16 cellular contexts compared by ENCODE assay signal in the genomic region with DNA sequence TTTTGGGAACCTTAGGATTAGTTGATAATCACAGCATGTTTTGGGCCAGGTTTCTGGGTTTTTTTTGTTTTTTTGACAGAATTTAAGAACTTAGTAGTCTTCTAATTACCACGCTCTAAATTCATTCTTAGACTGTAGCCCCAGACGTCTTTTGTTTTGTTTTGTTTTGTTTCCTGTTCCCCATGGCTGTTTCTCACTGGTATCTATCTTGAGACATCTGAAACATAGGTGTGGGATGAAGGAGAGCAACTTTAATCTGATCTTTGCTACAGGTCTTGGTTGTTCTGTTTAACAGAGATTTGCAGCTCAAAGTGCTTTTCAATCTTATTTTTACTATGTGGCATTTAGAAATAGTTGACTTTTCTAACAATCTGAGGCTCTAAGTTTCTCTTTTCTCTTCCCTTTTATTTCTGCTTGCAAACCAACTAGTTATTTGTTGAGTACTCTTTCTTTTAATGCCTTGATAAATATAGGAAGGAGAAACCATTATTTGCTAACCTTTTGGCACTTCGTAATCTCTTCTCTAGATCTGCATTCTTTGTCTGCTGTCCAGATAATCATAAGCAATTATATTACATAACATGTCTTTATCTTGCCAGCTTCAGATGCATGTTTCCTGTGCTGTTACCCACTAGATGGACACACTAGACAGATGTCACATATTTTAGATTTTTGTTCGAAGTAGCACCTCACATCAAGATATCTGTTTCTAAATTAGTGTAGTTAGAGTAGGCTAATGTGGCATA. TPM values are rescaled to one million over a fixed set of nuclear protein-coding genes. Genes with fewer than 3 reads are reported as not detected.
DNase-seq lines count a peak whose midpoint lies in the region; ATAC-seq, FAIRE-seq and TF ChIP-seq lines count a peak whose summit lies in the region.
"Had no signal": no experiment of that assay in that cellular context is flagged by ENCODE, and none has a peak within 500 bp of the region (broad histone marks: within the 10 kb centered on the region; RNA-seq: fewer than 3 reads in every experiment).

No MANE protein-coding gene starts in this region.

- peak; percentile 68 for TF ChIP-seq POLR2A in endothelial cell of umbilical vein (IDR thresholded peaks at IDR 0.05; ENCODE audit: low read depth, low read length)

- H3K4me2 ChIP-seq in Loucy (ENCODE audit: low read depth, low read length, poor library complexity, severe bottlenecking) (peak overlapping the region; percentile 53), endothelial cell of umbilical vein (ENCODE audit: insufficient read depth, low read length) (peak overlapping the region; percentile 64)

- H3K27me3 ChIP-seq in Loucy (ENCODE audit: insufficient read depth, low read length, poor library complexity, severe bottlenecking) (no peaks in the 10 kb centered on the region), RWPE2 (ENCODE audit: insufficient read depth, poor library complexity, severe bottlenecking) (no peaks in the 10 kb centered on the region), endothelial cell of umbilical vein (ENCODE audit: control insufficient read depth in 2 of 2, insufficient read depth in 2 of 2, low read length in 2 of 2) (no peaks in the 10 kb centered on the region), ascending aorta (no peaks in the 10 kb centered on the region)
- H3K27me3 ChIP-seq: foreskin keratinocyte, neutrophil had no signal

- peak; percentile 53 for FAIRE-seq in endothelial cell of umbilical vein (lab: Jason Lieb, UNC)
- FAIRE-seq: D721Med had no signal

- H4K20me1 ChIP-seq in Loucy (ENCODE audit: insufficient read depth, low read length, poor library complexity, severe bottlenecking) (no peaks in the 10 kb centered on the region), endothelial cell of umbilical vein (replicated peaks; ENCODE audit: control insufficient read depth, extremely low read depth, insufficient read depth, low read length) (no peaks in the 10 kb centered on the region)

- CTCF ChIA-PET in Calu3 (lab: Charles Lee) (interaction anchor here (1.2 to 1.8 kb wide), 2 partner anchors 11 to 54 kb away, joined by 3 to 8 read pairs; no protein-coding TSS in a partner anchor), endothelial cell of umbilical vein (lab: Charles Lee) (interaction anchor here (1.0 to 2.2 kb wide), 9 partner anchors 12 to 187 kb away, joined by 4 to 44 read pairs (median 5); no protein-coding TSS in a partner anchor)

- H3K4me1 Mint-ChIP-seq in Calu3 (ENCODE audit: low read depth, unreplicated experiment), result peaks cover 40% of the 10 kb centered on the region

- no peak for DNase-seq in Calu3
- DNase-seq in RWPE2 (ENCODE audit: low spot score), result no peak
- DNase-seq in endothelial cell of umbilical vein (ENCODE audit: low read depth, low spot score), result peak; percentile 77
- no peak for DNase-seq in ascending aorta (ENCODE audit: low spot score in 2 of 2)
- no peak for DNase-seq in foreskin fibroblast
- DNase-seq: activated T-cell treated with anti-CD3 and anti-CD28 coated beads, Interleukin-2, amount 50 U/mL, for 4 hours; central memory CD4-positive, alpha-beta T cell; foreskin keratinocyte; left cardiac atrium; NK-92 treated with Interleukin-12 subunit alpha and Interleukin-12 subunit beta, amount 100 ng/mL, for 24 hours had no signal

- intact Hi-C loops in Calu3 (cut with micrococcal nuclease; ENCODE audit: unreplicated experiment), result loop anchor here (5.0 kb wide), 1 partner anchor 39 kb away; no protein-coding TSS in a partner anchor
- intact Hi-C loops in endothelial cell of umbilical vein (cut with micrococcal nuclease), result loop anchor here (1.0 to 5.0 kb wide), 8 partner anchors 41 to 201 kb away; partner anchors contain the start of gene FBXL2
- intact Hi-C loops in ascending aorta (cut with DNase I), result no loop called here

- BruUV-seq in Calu3 (replicated peaks; lab: Mats Ljungman, UMichigan) (no TSS peak), endothelial cell of umbilical vein (replicated peaks; lab: Mats Ljungman, UMichigan) (TSS peak; percentile 21)

- H3F3A ChIP-seq in Loucy (ENCODE audit: low read depth), result no peaks in the 10 kb centered on the region

- no peaks in the 10 kb centered on the region for H3K9me2 ChIP-seq in Loucy (replicated peaks; ENCODE audit: low read depth, low read length)

- H3K9ac ChIP-seq in Loucy (ENCODE audit: low read depth, low read length, poor library complexity, severe bottlenecking), result no peak overlapping the region
- H3K9ac ChIP-seq in endothelial cell of umbilical vein (replicated peaks; ENCODE audit: extremely low read depth, insufficient read depth, low read length), result peak overlapping the region; percentile 71

- no peaks in the 10 kb centered on the region for H3K27me3 Mint-ChIP-seq in Calu3 (ENCODE audit: unreplicated experiment)

- H3K79me2 ChIP-seq in Loucy (ENCODE audit: insufficient read depth, low read length), result no peaks in the 10 kb centered on the region
- peaks cover 7% of the 10 kb centered on the region for H3K79me2 ChIP-seq in endothelial cell of umbilical vein (ENCODE audit: control insufficient read depth, insufficient read depth, low read length)

- H2AFZ ChIP-seq in Loucy (ENCODE audit: low read length) (no peak overlapping the region), endothelial cell of umbilical vein (ENCODE audit: low read depth, low read length) (no peak overlapping the region)

- peak overlapping the region; percentile 32 for H3K27ac ChIP-seq in RWPE2 (ENCODE audit: poor library complexity, severe bottlenecking)
- H3K27ac ChIP-seq in endothelial cell of umbilical vein (ENCODE audit: insufficient read depth, low read depth, low read length), result peak overlapping the region; percentile 85
- H3K27ac ChIP-seq in ascending aorta, result no peak overlapping the region
- H3K27ac ChIP-seq: foreskin keratinocyte, neutrophil had no signal

- no peak for TF ChIP-seq CTCF in Calu3 (IDR thresholded peaks at IDR 0.05; ENCODE audit: unreplicated experiment)
- TF ChIP-seq CTCF in Loucy (conservative IDR thresholded peaks at IDR 0.05; ENCODE audit: low read length), result no peak
- TF ChIP-seq CTCF in RWPE2 (IDR thresholded peaks at IDR 0.05; ENCODE audit: poor library complexity, severe bottlenecking), result no peak
- TF ChIP-seq CTCF in endothelial cell of umbilical vein (IDR thresholded peaks at IDR 0.05; ENCODE audit: extremely low read depth in 1 of 2, insufficient read depth in 1 of 2, low read depth in 1 of 2, low read length in 2 of 2), result no peak
- TF ChIP-seq CTCF in ascending aorta (IDR thresholded peaks at IDR 0.05), result no peak
- no peak for TF ChIP-seq CTCF in foreskin fibroblast (IDR thresholded peaks at IDR 0.05; ENCODE audit: low read depth, low read length)

- H3K4me3 ChIP-seq in Loucy (ENCODE audit: low read length, poor library complexity, severe bottlenecking) (peak overlapping the region; percentile 41), RWPE2 (ENCODE audit: severe bottlenecking) (no peak overlapping the region), endothelial cell of umbilical vein (replicated peaks in 1 of 3; ENCODE audit: insufficient read depth in 1 of 3, low read depth in 1 of 3, low read length in 3 of 3) (peak overlapping the region in 1 of 3 experiments; percentile 11), ascending aorta (no peak overlapping the region), foreskin fibroblast (ENCODE audit: low read depth in 1 of 2, low read length in 2 of 2) (no peak overlapping the region)

- H3K9me3 ChIP-seq in Loucy (ENCODE audit: insufficient read depth, low read depth, low read length) (no peaks in the 10 kb centered on the region), RWPE2 (ENCODE audit: severe bottlenecking) (peaks cover 4% of the 10 kb centered on the region), endothelial cell of umbilical vein (replicated peaks; ENCODE audit: control insufficient read depth, insufficient read depth, low read length) (no peaks in the 10 kb centered on the region), ascending aorta (no peaks in the 10 kb centered on the region)
- H3K9me3 ChIP-seq: neutrophil had no signal

- peak overlapping the region; percentile 8 for H3K27ac Mint-ChIP-seq in Calu3 (ENCODE audit: unreplicated experiment)
- H3K27ac Mint-ChIP-seq: activated naive CD8-positive, alpha-beta T cell had no signal

- H3K4me3 Mint-ChIP-seq in Calu3 (ENCODE audit: low read depth, unreplicated experiment), result no peak overlapping the region
- H3K4me3 Mint-ChIP-seq: activated naive CD8-positive, alpha-beta T cell; activated T-cell treated with anti-CD3 and anti-CD28 coated beads, Interleukin-2, amount 50 U/mL, for 4 hours had no signal

- no peaks in the 10 kb centered on the region for H3K9me3 Mint-ChIP-seq in Calu3 (ENCODE audit: low read depth, unreplicated experiment)
- H3K9me3 Mint-ChIP-seq: activated T-cell treated with anti-CD3 and anti-CD28 coated beads, Interleukin-2, amount 50 U/mL, for 4 hours had no signal

- POLR2A ChIA-PET in endothelial cell of umbilical vein (lab: Charles Lee), result no interaction called here

- H3K36me3 ChIP-seq in Loucy (ENCODE audit: insufficient read depth, low read length), result no peaks in the 10 kb centered on the region
- peaks cover 25% of the 10 kb centered on the region for H3K36me3 ChIP-seq in RWPE2 (ENCODE audit: low read depth)
- peaks cover 0 to 2% of the 10 kb centered on the region in 2 experiments for H3K36me3 ChIP-seq in endothelial cell of umbilical vein (ENCODE audit: control insufficient read depth in 2 of 2, extremely low read depth in 1 of 2, insufficient read depth in 2 of 2, low read length in 2 of 2)
- no peaks in the 10 kb centered on the region for H3K36me3 ChIP-seq in ascending aorta
- H3K36me3 ChIP-seq: neutrophil had no signal

- no peaks in the 10 kb centered on the region for H3K9me1 ChIP-seq in endothelial cell of umbilical vein (replicated peaks; ENCODE audit: control insufficient read depth, extremely low read depth, insufficient read depth, low read length)

- ATAC-seq in RWPE2 (ENCODE audit: low read depth) (peak; percentile 44; the same call in 1 of the 3 replicates), HG03196 (IDR thresholded peaks at IDR 0.05; ENCODE audit: unreplicated experiment) (no peak), GM19023 (IDR thresholded peaks at IDR 0.05; ENCODE audit: unreplicated experiment) (no peak)
- ATAC-seq: activated T-cell treated with anti-CD3 and anti-CD28 coated beads, Interleukin-2, amount 50 U/mL, for 4 hours; foreskin keratinocyte; left cardiac atrium had no signal

- no peaks in the 10 kb centered on the region for H3K36me3 Mint-ChIP-seq in Calu3 (ENCODE audit: insufficient read depth, unreplicated experiment)
- H3K36me3 Mint-ChIP-seq: activated naive CD8-positive, alpha-beta T cell had no signal

- dilution Hi-C loops in endothelial cell of umbilical vein (cut with MboI; ENCODE audit: extremely low pct_ligation_motif_present, low sequenced_read_pairs), result no loop called here

- H3K4me1 ChIP-seq in Loucy (ENCODE audit: insufficient read depth, low read length, poor library complexity, severe bottlenecking) (peaks cover 17% of the 10 kb centered on the region), RWPE2 (ENCODE audit: insufficient read depth, poor library complexity, severe bottlenecking) (peaks cover 28% of the 10 kb centered on the region), endothelial cell of umbilical vein (ENCODE audit: control insufficient read depth, extremely low read depth, insufficient read depth, low read length) (peaks cover 65% of the 10 kb centered on the region), ascending aorta (no peaks in the 10 kb centered on the region)

RNA-seq across cellular contexts. Expression of gene FBXL2, which starts 40.9 kb away (rescaled TPM):
- total RNA-seq in Calu3 (2022), result 11.5 and 12.6 TPM in 2 replicates
- total RNA-seq in endothelial cell of umbilical vein, result 21.7 and 26.9 TPM in 2 replicates
- 44.7 and 53.5 TPM in 2 replicates for polyA plus RNA-seq in endothelial cell of umbilical vein
- 28.6 and 29.5 TPM in 2 replicates for polyA plus RNA-seq in endothelial cell of umbilical vein (2011; cell fraction: cytosol; rRNA removed)
- polyA plus RNA-seq in endothelial cell of umbilical vein (2011; cell fraction: nucleus; rRNA removed), result 105 and 108 TPM in 2 replicates
- polyA plus RNA-seq in endothelial cell of umbilical vein (2012), result 14.8 and 18.6 TPM in 2 replicates
- polyA minus RNA-seq in endothelial cell of umbilical vein, result 65.1 and 70.4 TPM in 2 replicates
- 1.1 TPM for polyA minus RNA-seq in endothelial cell of umbilical vein (2011; cell fraction: cytosol; rRNA and poly(A)+ RNA removed)
- 71.1 and 100 TPM in 2 replicates for polyA minus RNA-seq in endothelial cell of umbilical vein (2011; cell fraction: nucleus; rRNA and poly(A)+ RNA removed)
- total RNA-seq in ascending aorta, result 33.4 TPM
- total RNA-seq: activated T-cell treated with anti-CD3 and anti-CD28 coated beads, Interleukin-2, amount 50 U/mL, for 4 hours had no signal

Comparison
In these comparisons a context has a peak if more than half of its experiments do, and no peak if none do; other contexts are left out.
1. H3K27ac ChIP-seq: peak in RWPE2 (single experiment) and endothelial cell of umbilical vein (single experiment); none in ascending aorta (0 of 2).